ENCODE assay signal across 12 cellular contexts in the genomic region with DNA sequence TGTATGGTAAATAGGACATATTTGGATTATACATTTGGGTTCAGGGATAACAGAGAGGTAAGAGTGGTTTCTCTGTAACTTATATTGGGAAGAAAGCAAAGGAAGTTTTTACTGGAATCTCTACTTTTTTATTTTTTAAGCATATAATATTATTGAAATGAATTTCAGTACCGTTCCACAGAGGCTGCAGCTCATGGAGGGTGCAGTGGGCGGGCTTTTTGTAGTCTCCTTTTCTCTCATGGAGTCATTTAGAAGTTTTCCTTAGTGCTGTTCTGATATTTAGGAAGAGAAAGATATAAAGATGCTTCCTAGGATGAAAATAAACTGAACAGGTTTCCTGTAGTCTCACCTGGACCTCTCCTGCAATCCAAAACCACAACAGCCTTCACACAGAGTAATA.
DNase-seq lines count a peak whose midpoint lies in the region; ATAC-seq and TF ChIP-seq lines count a peak whose summit lies in the region.
"Had no signal": no experiment of that assay in that cellular context is flagged by ENCODE, and none has a peak within 500 bp of the region (broad histone marks: within the 10 kb centered on the region; RNA-seq: fewer than 3 reads in every experiment).

No MANE protein-coding gene starts in this region.

- no peak for TF ChIP-seq POLR2A in sigmoid colon (IDR thresholded peaks at IDR 0.05)

- H3K9me3 ChIP-seq in endocrine pancreas (ENCODE audit: control insufficient read depth, low read length) (no peaks in the 10 kb centered on the region), sigmoid colon (no peaks in the 10 kb centered on the region)

- no peak for ATAC-seq in GM19463 (IDR thresholded peaks at IDR 0.05; ENCODE audit: unreplicated experiment)
- no peak for ATAC-seq in HG03520 (IDR thresholded peaks at IDR 0.05; ENCODE audit: unreplicated experiment)
- ATAC-seq: activated CD4-positive, CD25-positive, alpha-beta regulatory T cell treated with anti-CD3 and anti-CD28 coated beads, Interleukin-2, amount 50 U/mL, for 24 hours had no signal

- H3K9ac ChIP-seq in endocrine pancreas (ENCODE audit: control insufficient read depth, insufficient read depth, low read length) = no peak overlapping the region

- H3K36me3 ChIP-seq in endocrine pancreas (ENCODE audit: control insufficient read depth, insufficient read depth, low read length) = no peaks in the 10 kb centered on the region
- no peaks in the 10 kb centered on the region for H3K36me3 ChIP-seq in sigmoid colon
- H3K36me3 ChIP-seq: cardiac muscle cell had no signal

- no peaks in the 10 kb centered on the region for H3K27me3 ChIP-seq in endocrine pancreas (ENCODE audit: control insufficient read depth, insufficient read depth, low read length)
- no peaks in the 10 kb centered on the region for H3K27me3 ChIP-seq in sigmoid colon
- H3K27me3 ChIP-seq: cardiac muscle cell had no signal

- in situ Hi-C loops in KBM-7 (cut with MboI; ENCODE audit: low pct_unique_long_range_greater_than_20kb, low sequenced_read_pairs) = no loop called here

- H3K4me1 ChIP-seq in endocrine pancreas (ENCODE audit: control insufficient read depth, insufficient read depth, low read length) = no peaks in the 10 kb centered on the region
- peaks cover 0 to 2% (median 0%) of the 10 kb centered on the region in 4 donors for H3K4me1 ChIP-seq in sigmoid colon

- DNase-seq in NCI-H510A treated with DMSO at 0.1 percent for 48 hours (lab: John Stamatoyannopoulos, UW) (peak; percentile 31), NCI-H510A (lab: John Stamatoyannopoulos, UW) (no peak), OCI-M1 (lab: John Stamatoyannopoulos, UW) (peak; percentile 50), sigmoid colon (no peak), KBM-7 (no peak)
- DNase-seq: hippocampal formation, Kasumi-1 had no signal

- no peak for TF ChIP-seq CTCF in sigmoid colon (IDR thresholded peaks at IDR 0.05)

- H3K27ac ChIP-seq in sigmoid colon = no peak overlapping the region
- H3K27ac ChIP-seq: cardiac muscle cell had no signal

- no peak for TF ChIP-seq EP300 in sigmoid colon (IDR thresholded peaks at IDR 0.05)

- 86 to 92% methylated on average over 2 of the region's 2 CpGs for WGBS in sigmoid colon, 2 donors

- peak overlapping the region; percentile 38 for H3K4me3 ChIP-seq in endocrine pancreas (ENCODE audit: control insufficient read depth, insufficient read depth, low read length)
- H3K4me3 ChIP-seq in sigmoid colon = peak overlapping the region in 3 of 4 donors; percentile 25 to 40 (median 29)
- H3K4me3 ChIP-seq: cardiac muscle cell had no signal

- intact Hi-C loops in sigmoid colon (cut with DNase I) = no loop called here

Comparison
In these comparisons a context has a peak if more than half of its experiments do, and no peak if none do; other contexts are left out.
1. DNase-seq: peak in NCI-H510A treated with DMSO at 0.1 percent for 48 hours (single experiment) and OCI-M1 (single experiment); none in NCI-H510A (single experiment), sigmoid colon (single experiment) and KBM-7 (single experiment).